In the genomic region with DNA sequence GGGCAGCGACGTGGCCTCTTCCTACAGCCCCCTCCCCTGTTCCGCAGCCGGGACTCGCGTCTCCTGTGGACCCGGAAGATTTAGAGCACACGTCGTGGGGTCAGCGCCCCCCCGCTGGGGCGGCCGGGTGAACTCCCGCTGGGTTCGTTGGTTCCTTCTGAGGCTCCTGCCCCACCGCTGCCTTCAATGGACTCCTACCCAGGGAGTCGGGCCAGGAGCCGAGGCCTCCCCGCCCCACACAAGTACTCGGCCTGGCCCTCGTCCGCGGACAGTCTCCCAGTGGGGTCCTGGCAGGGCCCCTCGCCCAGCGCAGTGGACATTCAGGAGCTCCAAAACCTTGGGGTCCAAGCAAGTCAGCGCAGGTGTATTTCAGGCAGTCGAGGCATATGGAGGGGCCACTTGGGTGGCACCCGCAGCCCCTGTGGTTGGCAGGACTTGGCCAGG, we compare ENCODE assay signal across 8 cellular contexts. TPM values are rescaled to one million over a fixed set of nuclear protein-coding genes. Genes with fewer than 3 reads are reported as not detected.
A peak's percentile ranks its signal among the peaks of the same experiment; 100 is the strongest.
DNase-seq lines count a peak whose midpoint lies in the region; ATAC-seq lines count a peak whose summit lies in the region.

No MANE protein-coding gene starts in this region.

- DNase-seq in activated CD8-positive, alpha-beta memory T cell treated with anti-CD3 and anti-CD28 coated beads for 24 hours = peak; percentile 67
- no peak for DNase-seq in activated CD8-positive, alpha-beta memory T cell treated with anti-CD3 and anti-CD28 coated beads, Interleukin-2, amount 50 U/mL, for 48 hours
- DNase-seq in iPS DF 6.9 (ENCODE audit: low read depth, low spot score) = no peak
- DNase-seq in COR-L47 (lab: John Stamatoyannopoulos, UW) = no peak

- H3K4me1 ChIP-seq in iPS DF 6.9 (ENCODE audit: control insufficient read depth, insufficient read depth, low read length) = peaks cover 5% of the 10 kb centered on the region; the same call in 1 of the 2 replicates

- H3K27me3 ChIP-seq in iPS DF 6.9 (ENCODE audit: control insufficient read depth, insufficient read depth, low read length) = peaks cover 7% of the 10 kb centered on the region; the same call in 1 of the 2 replicates

- WGBS in iPS DF 6.9 (ENCODE audit: insufficient coverage, insufficient read length) = no CpG with 5 or more reads among the region's 28 CpGs

- no peak overlapping the region for H3K27ac ChIP-seq in iPS DF 6.9 (ENCODE audit: low read length)

- H3K4me3 ChIP-seq in iPS DF 6.9 (ENCODE audit: low read length) = peak overlapping the region; percentile 36; the same call in 1 of the 2 replicates

- no peaks in the 10 kb centered on the region for H3K9me3 ChIP-seq in iPS DF 6.9 (ENCODE audit: control insufficient read depth, insufficient read depth, low read length)

- no peaks in the 10 kb centered on the region; the same call in 1 of the 2 replicates for H3K36me3 ChIP-seq in iPS DF 6.9 (ENCODE audit: control insufficient read depth, insufficient read depth, low read length)

- H3K27me3 Mint-ChIP-seq in activated T-helper 17 cell treated with anti-CD3 and anti-CD28 coated beads, Interleukin-2, amount 50 U/mL, for 72 hours = peaks cover 31% of the 10 kb centered on the region
- H3K27me3 Mint-ChIP-seq in stimulated activated memory B cell treated with anti-CD40 and anti-IgM and Interleukin-4, amounts not matched to agents 10 μg/mL and 1 μg/mL and 100 μg/mL, for 72 hours = peaks cover 56% of the 10 kb centered on the region

- H3K9me3 Mint-ChIP-seq in activated T-helper 17 cell treated with anti-CD3 and anti-CD28 coated beads, Interleukin-2, amount 50 U/mL, for 72 hours = no peaks in the 10 kb centered on the region
- no peaks in the 10 kb centered on the region for H3K9me3 Mint-ChIP-seq in stimulated activated memory B cell treated with anti-CD40 and anti-IgM and Interleukin-4, amounts not matched to agents 10 μg/mL and 1 μg/mL and 100 μg/mL, for 72 hours

- no peaks in the 10 kb centered on the region for H3K36me3 Mint-ChIP-seq in activated T-helper 17 cell treated with anti-CD3 and anti-CD28 coated beads, Interleukin-2, amount 50 U/mL, for 72 hours (ENCODE audit: low read depth)
- H3K36me3 Mint-ChIP-seq in stimulated activated memory B cell treated with anti-CD40 and anti-IgM and Interleukin-4, amounts not matched to agents 10 μg/mL and 1 μg/mL and 100 μg/mL, for 72 hours = no peaks in the 10 kb centered on the region

- no peak for ATAC-seq in activated T-helper 17 cell treated with anti-CD3 and anti-CD28 coated beads, Interleukin-2, amount 50 U/mL, for 72 hours (replicated peaks)
- no peak for ATAC-seq in stimulated activated memory B cell treated with anti-CD40 and anti-IgM and Interleukin-4, amounts not matched to agents 10 μg/mL and 1 μg/mL and 100 μg/mL, for 72 hours
- ATAC-seq in HG02884 (IDR thresholded peaks at IDR 0.05; ENCODE audit: unreplicated experiment) (no peak), GM19397 (IDR thresholded peaks at IDR 0.05; ENCODE audit: unreplicated experiment) (no peak)

- H3K4me3 Mint-ChIP-seq in activated T-helper 17 cell treated with anti-CD3 and anti-CD28 coated beads, Interleukin-2, amount 50 U/mL, for 72 hours = peak overlapping the region; percentile 61
- peak overlapping the region; percentile 75 for H3K4me3 Mint-ChIP-seq in stimulated activated memory B cell treated with anti-CD40 and anti-IgM and Interleukin-4, amounts not matched to agents 10 μg/mL and 1 μg/mL and 100 μg/mL, for 72 hours

- no peak overlapping the region for H3K27ac Mint-ChIP-seq in activated T-helper 17 cell treated with anti-CD3 and anti-CD28 coated beads, Interleukin-2, amount 50 U/mL, for 72 hours
- peak overlapping the region; percentile 53 for H3K27ac Mint-ChIP-seq in stimulated activated memory B cell treated with anti-CD40 and anti-IgM and Interleukin-4, amounts not matched to agents 10 μg/mL and 1 μg/mL and 100 μg/mL, for 72 hours

- H3K4me1 Mint-ChIP-seq in activated T-helper 17 cell treated with anti-CD3 and anti-CD28 coated beads, Interleukin-2, amount 50 U/mL, for 72 hours = no peaks in the 10 kb centered on the region
- peaks cover 22% of the 10 kb centered on the region for H3K4me1 Mint-ChIP-seq in stimulated activated memory B cell treated with anti-CD40 and anti-IgM and Interleukin-4, amounts not matched to agents 10 μg/mL and 1 μg/mL and 100 μg/mL, for 72 hours

RNA-seq across cellular contexts. Expression of gene MMP17, which starts 1.2 kb away (rescaled TPM):
- under 1 TPM in 1 of 2 donors, not detected in 1; 0.32 TPM for total RNA-seq in activated T-helper 17 cell treated with anti-CD3 and anti-CD28 coated beads, Interleukin-2, amount 50 U/mL, for 72 hours
